ENCODE assay signal across 7 cellular contexts in genomic region chr15:51681303-51681963, GRCh38. TPM values are rescaled to one million over a fixed set of nuclear protein-coding genes. Genes with fewer than 3 reads are reported as not detected.
DNase-seq lines count a peak whose midpoint lies in the region; ATAC-seq and TF ChIP-seq lines count a peak whose summit lies in the region.

Gene SCG3, plus strand, starts transcription at chr15:51681503. Its CDS starts 253 bp downstream, at chr15:51681756.

- no peak for TF ChIP-seq POLR2A in erythroblast (IDR thresholded peaks at IDR 0.05; ENCODE audit: low read length)

- peak; percentile 71 for ATAC-seq in HG02642 (IDR thresholded peaks at IDR 0.05; ENCODE audit: poor library complexity, unreplicated experiment)
- ATAC-seq in HG03108 (IDR thresholded peaks at IDR 0.05; ENCODE audit: unreplicated experiment) = no peak

- peak; percentile 95 for DNase-seq in NCI-H82 (lab: John Stamatoyannopoulos, UW)
- peak; percentile 61 for DNase-seq in activated T-cell treated with anti-CD3 and anti-CD28 coated beads, Interleukin-2, amount 50 U/mL, for 1 hour
- peak; percentile 69 to 72 for DNase-seq in erythroblast (lab: John Stamatoyannopoulos, UW)
- peak; percentile 92 for DNase-seq in mesenteric fat pad (ENCODE audit: low spot score)
- DNase-seq in stimulated activated CD8-positive, alpha-beta memory T cell treated with anti-CD3 and anti-CD28 coated beads, Interleukin-12 subunit alpha, Interleukin-12 subunit beta, amount 100 ng/mL, for 4 hours (ENCODE audit: low read depth) = peak; percentile 1

RNA-seq across cellular contexts. Expression of gene SCG3, which starts in this region (rescaled TPM):
- not detected for total RNA-seq in mesenteric fat pad

Comparison
In these comparisons a context has a peak if more than half of its experiments do, and no peak if none do; other contexts are left out.
1. Peak in DNase-seq in mesenteric fat pad; RNA of the gene not detected or under 1 TPM.
2. DNase-seq: peak in every context shown above with its lines; median percentile 95 in NCI-H82; 92 in mesenteric fat pad; 70 in erythroblast; 61 in activated T-cell treated with anti-CD3 and anti-CD28 coated beads, Interleukin-2, amount 50 U/mL, for 1 hour; 1 in stimulated activated CD8-positive, alpha-beta memory T cell treated with anti-CD3 and anti-CD28 coated beads, Interleukin-12 subunit alpha, Interleukin-12 subunit beta, amount 100 ng/mL, for 4 hours.